ENCODE assay signal across 20 cellular contexts in the genomic region with DNA sequence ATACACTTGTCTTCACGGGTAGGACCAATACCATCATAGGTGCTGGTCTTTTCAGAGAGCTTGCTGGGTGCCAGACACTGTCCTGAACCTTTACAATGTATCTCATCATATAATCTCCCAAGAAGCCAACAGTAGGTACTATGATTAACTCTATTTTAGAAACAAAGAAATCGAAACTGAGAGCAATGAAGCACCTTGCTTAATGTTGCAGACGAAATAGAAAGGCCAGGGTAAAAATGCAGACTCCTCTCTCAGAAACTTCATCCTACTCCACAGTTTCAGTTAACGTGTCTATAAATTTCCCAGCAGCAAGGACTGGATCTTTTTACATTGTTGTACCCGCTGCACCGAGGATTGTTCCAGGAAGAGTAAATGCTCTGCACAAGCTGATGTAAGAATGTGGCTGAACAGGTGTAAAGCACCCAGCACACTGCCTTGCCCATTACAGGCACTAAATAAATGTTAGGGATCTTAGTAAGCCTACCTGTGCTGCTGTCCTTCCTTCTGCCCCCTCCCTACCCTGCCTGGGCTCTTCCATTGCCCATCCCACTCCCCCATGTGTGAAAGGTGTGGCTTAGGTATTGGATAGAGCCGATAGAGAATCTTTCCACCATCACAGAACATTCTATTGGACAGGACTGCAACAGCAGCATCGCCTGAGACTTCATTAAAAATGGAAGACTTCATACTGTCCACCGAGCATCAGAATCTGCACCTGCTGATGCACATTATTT.
"Had no signal": no experiment of that assay in that cellular context is flagged by ENCODE, and none has a peak within 500 bp of the region (broad histone marks: within the 10 kb centered on the region; RNA-seq: fewer than 3 reads in every experiment).

No MANE protein-coding gene starts in this region.

- H3K4me1 ChIP-seq: prostate gland had no signal

- H3K27me3 ChIP-seq: body of pancreas had no signal

- H3K27ac Mint-ChIP-seq: activated CD8-positive, alpha-beta T cell treated with anti-CD3 and anti-CD28 coated beads, Interleukin-2, amount 10 ng/mL, durations not matched to agents 7 days and 5 days; activated naive CD8-positive, alpha-beta T cell treated with anti-CD3 and anti-CD28 coated beads, Interleukin-2, amount 10 ng/mL, durations not matched to agents 7 days and 5 days; activated T-cell treated with anti-CD3 and anti-CD28 coated beads, Interleukin-2, amount 50 U/mL, for 24 hours; activated T-helper 2 cell treated with anti-CD3 and anti-CD28 coated beads, Interferon-gamma antibody, Interleukin-2, Interleukin-4, amounts not matched to agents 10 μg/mL and 5 μg/mL and 100 μg/mL, durations not matched to agents 14 hours and 24 hours and 36 hours; endodermal cell; naive thymus-derived CD4-positive, alpha-beta T cell; WTC11 had no signal

- H3K36me3 Mint-ChIP-seq: naive thymus-derived CD4-positive, alpha-beta T cell; WTC11 had no signal

- ATAC-seq: activated CD8-positive, alpha-beta T cell treated with anti-CD3 and anti-CD28 coated beads, Interleukin-2, amount 10 ng/mL, durations not matched to agents 7 days and 5 days; body of pancreas; left lung; naive thymus-derived CD4-positive, alpha-beta T cell; right cardiac atrium; stimulated activated naive CD8-positive, alpha-beta T cell treated with anti-CD3 and anti-CD28 coated beads, Interleukin-15, Interleukin-2, amounts not matched to agents 100 U/mL and 50 U/mL, for 24 hours; WTC11 had no signal

- H3K36me3 ChIP-seq: left lung, prostate gland, transverse colon had no signal

- H3K9me3 Mint-ChIP-seq: activated T-cell treated with anti-CD3 and anti-CD28 coated beads, Interleukin-2, amount 50 U/mL, for 24 hours; activated T-helper 2 cell treated with anti-CD3 and anti-CD28 coated beads, Interferon-gamma antibody, Interleukin-2, Interleukin-4, amounts not matched to agents 10 μg/mL and 5 μg/mL and 100 μg/mL, durations not matched to agents 14 hours and 24 hours and 36 hours; endodermal cell; WTC11 had no signal

- H3K4me3 ChIP-seq: body of pancreas, left lung, prostate gland, skin epidermis, transverse colon had no signal

- H3K9me3 ChIP-seq: body of pancreas, left lung, prostate gland, transverse colon had no signal

- DNase-seq: activated CD4-positive, alpha-beta T cell treated with anti-CD3 and anti-CD28 coated beads for 4 hours; activated CD8-positive, alpha-beta T cell treated with anti-CD3 and anti-CD28 coated beads, Interleukin-2, amount 10 ng/mL, durations not matched to agents 7 days and 5 days; activated naive CD4-positive, alpha-beta T cell treated with Interleukin-2 at 50 U/mL for 16 hours; activated naive CD8-positive, alpha-beta T cell treated with anti-CD3 and anti-CD28 coated beads, Interleukin-2, amount 10 ng/mL, durations not matched to agents 7 days and 5 days; activated T-cell treated with anti-CD3 and anti-CD28 coated beads, Interleukin-2, amount 50 U/mL, for 24 hours; amygdala; body of pancreas; endodermal cell; head of caudate nucleus; kidney; left lung; naive thymus-derived CD4-positive, alpha-beta T cell; right cardiac atrium; stimulated activated naive CD8-positive, alpha-beta T cell treated with anti-CD3 and anti-CD28 coated beads, Interleukin-15, Interleukin-2, amounts not matched to agents 100 U/mL and 50 U/mL, for 24 hours; T-helper 2 cell; transverse colon had no signal

- H3K4me3 Mint-ChIP-seq: activated CD8-positive, alpha-beta T cell treated with anti-CD3 and anti-CD28 coated beads, Interleukin-2, amount 10 ng/mL, durations not matched to agents 7 days and 5 days; activated naive CD8-positive, alpha-beta T cell treated with anti-CD3 and anti-CD28 coated beads, Interleukin-2, amount 10 ng/mL, durations not matched to agents 7 days and 5 days; activated T-cell treated with anti-CD3 and anti-CD28 coated beads, Interleukin-2, amount 50 U/mL, for 24 hours; endodermal cell; naive thymus-derived CD4-positive, alpha-beta T cell; WTC11 had no signal

- H3K27ac ChIP-seq: body of pancreas, left lung, prostate gland, skin epidermis, transverse colon had no signal

- H3K4me1 Mint-ChIP-seq: activated naive CD8-positive, alpha-beta T cell treated with anti-CD3 and anti-CD28 coated beads, Interleukin-2, amount 10 ng/mL, durations not matched to agents 7 days and 5 days had no signal
